Comparison of ENCODE assay signal across 1 cellular context in the genomic region with DNA sequence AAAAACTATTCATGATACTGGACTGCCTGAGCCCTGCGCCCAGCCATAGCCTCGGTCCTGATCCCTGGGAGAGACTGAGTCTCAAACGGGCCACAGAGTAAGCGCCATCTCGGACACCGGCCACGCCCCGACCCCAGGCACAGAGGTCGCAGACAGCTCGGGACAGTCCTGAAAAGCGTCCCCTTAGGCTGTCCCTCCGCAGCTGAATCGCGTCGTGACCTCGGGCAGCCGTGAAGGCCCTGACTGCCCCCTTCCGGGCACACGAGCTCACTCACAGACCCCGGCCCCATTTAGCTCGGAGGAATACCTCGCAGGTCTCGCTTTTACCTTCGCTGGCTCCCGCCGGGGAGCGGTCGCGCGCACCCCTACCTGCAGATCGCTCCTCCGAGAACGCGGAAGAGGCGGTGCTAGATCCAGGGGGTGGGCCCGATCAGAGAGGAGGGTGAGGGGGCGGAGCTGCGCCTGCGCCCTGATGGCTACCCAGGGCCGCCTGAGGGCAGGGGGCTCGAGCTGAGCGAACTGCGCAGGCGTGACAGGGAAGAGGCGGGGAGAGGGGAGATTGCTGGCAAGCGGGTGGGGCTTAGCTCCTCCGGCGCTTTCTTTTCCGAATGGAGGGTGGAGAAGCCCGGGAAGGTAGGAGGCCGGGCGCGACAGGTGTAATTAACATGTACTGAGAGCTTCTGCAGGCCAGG.
TF ChIP-seq lines count a peak whose summit lies in the region.

A gene (minus strand): TSS at position 411 of the 692 bp plus-strand sequence. CDS start 20,941 bp downstream, outside the sequence.

TF ChIP-seq in HepG2, 621 proteins besides CTCF, POLR2A, EP300 and RAD21 (continued from another document and continues in another):
- TF ChIP-seq, protein P1, sequence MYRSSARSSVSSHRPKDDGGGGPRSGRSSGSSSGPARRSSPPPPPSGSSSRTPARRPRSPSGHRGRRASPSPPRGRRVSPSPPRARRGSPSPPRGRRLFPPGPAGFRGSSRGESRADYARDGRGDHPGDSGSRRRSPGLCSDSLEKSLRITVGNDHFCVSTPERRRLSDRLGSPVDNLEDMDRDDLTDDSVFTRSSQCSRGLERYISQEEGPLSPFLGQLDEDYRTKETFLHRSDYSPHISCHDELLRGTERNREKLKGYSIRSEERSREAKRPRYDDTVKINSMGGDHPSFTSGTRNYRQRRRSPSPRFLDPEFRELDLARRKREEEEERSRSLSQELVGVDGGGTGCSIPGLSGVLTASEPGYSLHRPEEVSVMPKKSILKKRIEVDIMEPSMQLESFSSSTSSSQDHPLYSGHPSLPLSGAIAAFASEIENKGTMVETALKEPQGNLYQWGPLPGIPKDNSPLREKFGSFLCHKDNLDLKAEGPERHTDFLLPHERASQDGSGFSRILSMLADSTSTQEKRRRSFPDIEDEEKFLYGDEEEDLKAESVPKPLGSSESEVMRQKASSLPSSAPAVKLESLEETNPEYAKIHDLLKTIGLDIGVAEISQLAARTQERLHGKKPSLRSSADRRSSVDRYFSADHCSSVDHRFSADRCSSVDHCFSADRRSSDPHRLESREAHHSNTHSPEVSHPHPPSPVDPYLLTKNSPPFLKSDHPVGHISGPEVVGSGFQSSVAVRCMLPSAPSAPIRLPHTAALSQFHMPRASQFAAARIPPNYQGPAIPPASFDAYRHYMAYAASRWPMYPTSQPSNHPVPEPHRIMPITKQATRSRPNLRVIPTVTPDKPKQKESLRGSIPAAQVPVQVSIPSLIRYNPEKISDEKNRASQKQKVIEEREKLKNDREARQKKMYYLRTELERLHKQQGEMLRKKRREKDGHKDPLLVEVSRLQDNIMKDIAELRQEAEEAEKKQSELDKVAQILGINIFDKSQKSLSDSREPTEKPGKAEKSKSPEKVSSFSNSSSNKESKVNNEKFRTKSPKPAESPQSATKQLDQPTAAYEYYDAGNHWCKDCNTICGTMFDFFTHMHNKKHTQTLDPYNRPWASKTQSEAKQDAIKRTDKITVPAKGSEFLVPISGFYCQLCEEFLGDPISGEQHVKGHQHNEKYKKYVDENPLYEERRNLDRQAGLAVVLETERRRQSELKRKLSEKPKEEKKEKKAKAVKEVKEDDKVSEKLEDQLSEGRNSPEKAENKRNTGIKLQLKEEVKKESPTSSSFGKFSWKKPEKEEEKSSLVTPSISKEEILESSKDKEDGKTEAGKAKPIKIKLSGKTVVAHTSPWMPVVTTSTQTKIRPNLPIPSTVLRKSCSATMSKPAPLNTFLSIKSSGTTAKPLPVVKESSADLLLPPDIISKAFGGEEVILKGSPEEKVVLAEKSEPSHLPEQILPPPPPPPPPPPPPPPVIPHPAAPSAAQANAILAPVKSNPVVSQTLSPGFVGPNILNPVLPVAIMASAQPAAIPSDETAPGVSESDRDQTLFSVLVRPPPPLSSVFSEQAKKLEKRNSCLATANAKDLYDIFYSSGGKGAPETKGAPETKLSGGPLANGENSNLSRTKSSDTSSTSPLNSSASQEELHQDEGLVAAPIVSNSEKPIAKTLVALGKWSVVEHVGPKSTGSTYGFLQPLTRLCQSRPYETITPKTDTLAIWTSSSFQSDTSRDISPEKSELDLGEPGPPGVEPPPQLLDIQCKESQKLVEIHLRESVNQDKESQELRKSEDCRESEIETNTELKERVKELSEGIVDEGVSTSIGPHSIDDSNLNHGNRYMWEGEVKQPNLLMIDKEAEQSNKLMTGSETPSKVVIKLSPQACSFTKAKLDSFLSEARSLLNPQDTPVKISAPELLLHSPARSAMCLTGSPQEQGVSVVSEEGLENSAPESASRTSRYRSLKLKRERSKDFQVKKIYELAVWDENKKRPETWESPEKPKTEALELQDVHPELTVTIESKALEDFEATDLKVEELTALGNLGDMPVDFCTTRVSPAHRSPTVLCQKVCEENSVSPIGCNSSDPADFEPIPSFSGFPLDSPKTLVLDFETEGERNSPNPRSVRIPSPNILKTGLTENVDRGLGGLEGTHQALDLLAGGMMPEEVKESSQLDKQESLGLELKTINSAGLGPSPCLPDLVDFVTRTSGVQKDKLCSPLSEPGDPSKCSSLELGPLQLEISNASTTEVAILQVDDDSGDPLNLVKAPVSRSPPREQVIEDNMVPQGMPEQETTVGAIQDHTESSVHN (CRISPR knock-in tag; IDR thresholded peaks at IDR 0.05), result 0 out of 2 replicates have a peak, but pooled peaks have one; percentile 60
- TF ChIP-seq ZFP90 (CRISPR knock-in tag; IDR thresholded peaks at IDR 0.05; ENCODE audit: borderline replicate concordance) (peak; percentile 69; the same call in 1 of the 2 replicates), ZNF235 (CRISPR knock-in tag; IDR thresholded peaks at IDR 0.05; ENCODE audit: borderline replicate concordance) (no peak), RARA (CRISPR knock-in tag; IDR thresholded peaks at IDR 0.05) (no peak), STAT5B (CRISPR knock-in tag; IDR thresholded peaks at IDR 0.05) (no peak), MBNL3 (CRISPR knock-in tag; conservative IDR thresholded peaks at IDR 0.05) (no peak), ZNF264 (CRISPR knock-in tag; IDR thresholded peaks at IDR 0.05) (peak; percentile 64), TAF15 (IDR thresholded peaks at IDR 0.05; ENCODE audit: low read depth, low read length, poor library complexity, severe bottlenecking) (peak; percentile 72), ISX (CRISPR knock-in tag; conservative IDR thresholded peaks at IDR 0.05) (no peak), FOXK1 (CRISPR knock-in tag; IDR thresholded peaks at IDR 0.05; ENCODE audit: borderline replicate concordance, low read depth) (no peak), YEATS2 (CRISPR knock-in tag; IDR thresholded peaks at IDR 0.05; ENCODE audit: borderline replicate concordance) (peak; percentile 74; the same call in 1 of the 2 replicates), SIX4 (CRISPR knock-in tag; IDR thresholded peaks at IDR 0.05) (no peak), TGIF2 (CRISPR knock-in tag; IDR thresholded peaks at IDR 0.05) (peak; percentile 39; the same call in 1 of the 2 replicates), ZNF124 (CRISPR knock-in tag; IDR thresholded peaks at IDR 0.05) (peak; percentile 63), PLRG1 (conservative IDR thresholded peaks at IDR 0.05) (no peak), RBFOX2 (IDR thresholded peaks at IDR 0.05; ENCODE audit: low read depth, low read length) (peak; percentile 87), ZFYVE20 (CRISPR knock-in tag; IDR thresholded peaks at IDR 0.05; ENCODE audit: borderline replicate concordance, low read depth) (no peak), ZNF143 (CRISPR knock-in tag; IDR thresholded peaks at IDR 0.05) (no peak; the same call in 1 of the 2 replicates), ZNF20 (CRISPR knock-in tag; IDR thresholded peaks at IDR 0.05) (no peak), CC2D1A (CRISPR knock-in tag; IDR thresholded peaks at IDR 0.05) (no peak)
- TF ChIP-seq, protein P2, sequence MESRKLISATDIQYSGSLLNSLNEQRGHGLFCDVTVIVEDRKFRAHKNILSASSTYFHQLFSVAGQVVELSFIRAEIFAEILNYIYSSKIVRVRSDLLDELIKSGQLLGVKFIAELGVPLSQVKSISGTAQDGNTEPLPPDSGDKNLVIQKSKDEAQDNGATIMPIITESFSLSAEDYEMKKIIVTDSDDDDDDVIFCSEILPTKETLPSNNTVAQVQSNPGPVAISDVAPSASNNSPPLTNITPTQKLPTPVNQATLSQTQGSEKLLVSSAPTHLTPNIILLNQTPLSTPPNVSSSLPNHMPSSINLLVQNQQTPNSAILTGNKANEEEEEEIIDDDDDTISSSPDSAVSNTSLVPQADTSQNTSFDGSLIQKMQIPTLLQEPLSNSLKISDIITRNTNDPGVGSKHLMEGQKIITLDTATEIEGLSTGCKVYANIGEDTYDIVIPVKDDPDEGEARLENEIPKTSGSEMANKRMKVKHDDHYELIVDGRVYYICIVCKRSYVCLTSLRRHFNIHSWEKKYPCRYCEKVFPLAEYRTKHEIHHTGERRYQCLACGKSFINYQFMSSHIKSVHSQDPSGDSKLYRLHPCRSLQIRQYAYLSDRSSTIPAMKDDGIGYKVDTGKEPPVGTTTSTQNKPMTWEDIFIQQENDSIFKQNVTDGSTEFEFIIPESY (CRISPR knock-in tag; IDR thresholded peaks at IDR 0.05), result no peak
- TF ChIP-seq, protein P3, sequence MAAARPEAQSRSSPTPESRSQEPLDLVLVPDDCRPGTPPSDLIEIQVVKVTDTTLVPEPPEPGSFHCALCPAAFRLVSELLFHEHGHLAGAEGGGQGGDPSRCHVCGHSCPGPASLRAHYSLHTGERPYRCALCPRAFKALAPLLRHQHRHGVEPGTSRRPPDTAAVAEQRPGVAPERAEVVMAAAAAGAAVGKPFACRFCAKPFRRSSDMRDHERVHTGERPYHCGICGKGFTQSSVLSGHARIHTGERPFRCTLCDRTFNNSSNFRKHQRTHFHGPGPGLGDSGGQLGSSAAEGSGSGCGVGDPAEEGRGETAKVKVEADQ (CRISPR knock-in tag; IDR thresholded peaks at IDR 0.05; ENCODE audit: borderline replicate concordance), result no peak
- TF ChIP-seq, protein P4, sequence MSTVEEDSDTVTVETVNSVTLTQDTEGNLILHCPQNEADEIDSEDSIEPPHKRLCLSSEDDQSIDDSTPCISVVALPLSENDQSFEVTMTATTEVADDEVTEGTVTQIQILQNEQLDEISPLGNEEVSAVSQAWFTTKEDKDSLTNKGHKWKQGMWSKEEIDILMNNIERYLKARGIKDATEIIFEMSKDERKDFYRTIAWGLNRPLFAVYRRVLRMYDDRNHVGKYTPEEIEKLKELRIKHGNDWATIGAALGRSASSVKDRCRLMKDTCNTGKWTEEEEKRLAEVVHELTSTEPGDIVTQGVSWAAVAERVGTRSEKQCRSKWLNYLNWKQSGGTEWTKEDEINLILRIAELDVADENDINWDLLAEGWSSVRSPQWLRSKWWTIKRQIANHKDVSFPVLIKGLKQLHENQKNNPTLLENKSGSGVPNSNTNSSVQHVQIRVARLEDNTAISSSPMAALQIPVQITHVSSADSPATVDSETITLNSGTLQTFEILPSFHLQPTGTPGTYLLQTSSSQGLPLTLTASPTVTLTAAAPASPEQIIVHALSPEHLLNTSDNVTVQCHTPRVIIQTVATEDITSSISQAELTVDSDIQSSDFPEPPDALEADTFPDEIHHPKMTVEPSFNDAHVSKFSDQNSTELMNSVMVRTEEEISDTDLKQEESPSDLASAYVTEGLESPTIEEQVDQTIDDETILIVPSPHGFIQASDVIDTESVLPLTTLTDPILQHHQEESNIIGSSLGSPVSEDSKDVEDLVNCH (CRISPR knock-in tag; IDR thresholded peaks at IDR 0.05), result no peak
- TF ChIP-seq, protein P5, sequence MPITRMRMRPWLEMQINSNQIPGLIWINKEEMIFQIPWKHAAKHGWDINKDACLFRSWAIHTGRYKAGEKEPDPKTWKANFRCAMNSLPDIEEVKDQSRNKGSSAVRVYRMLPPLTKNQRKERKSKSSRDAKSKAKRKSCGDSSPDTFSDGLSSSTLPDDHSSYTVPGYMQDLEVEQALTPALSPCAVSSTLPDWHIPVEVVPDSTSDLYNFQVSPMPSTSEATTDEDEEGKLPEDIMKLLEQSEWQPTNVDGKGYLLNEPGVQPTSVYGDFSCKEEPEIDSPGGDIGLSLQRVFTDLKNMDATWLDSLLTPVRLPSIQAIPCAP (CRISPR knock-in tag; IDR thresholded peaks at IDR 0.05; ENCODE audit: low read depth), result no peak
- TF ChIP-seq, protein P6, sequence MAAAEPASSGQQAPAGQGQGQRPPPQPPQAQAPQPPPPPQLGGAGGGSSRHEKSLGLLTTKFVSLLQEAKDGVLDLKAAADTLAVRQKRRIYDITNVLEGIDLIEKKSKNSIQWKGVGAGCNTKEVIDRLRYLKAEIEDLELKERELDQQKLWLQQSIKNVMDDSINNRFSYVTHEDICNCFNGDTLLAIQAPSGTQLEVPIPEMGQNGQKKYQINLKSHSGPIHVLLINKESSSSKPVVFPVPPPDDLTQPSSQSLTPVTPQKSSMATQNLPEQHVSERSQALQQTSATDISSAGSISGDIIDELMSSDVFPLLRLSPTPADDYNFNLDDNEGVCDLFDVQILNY (CRISPR knock-in tag; conservative IDR thresholded peaks at IDR 0.05), result 0 out of 2 replicates have a peak, but pooled peaks have one; percentile 32
- TF ChIP-seq, protein P7, sequence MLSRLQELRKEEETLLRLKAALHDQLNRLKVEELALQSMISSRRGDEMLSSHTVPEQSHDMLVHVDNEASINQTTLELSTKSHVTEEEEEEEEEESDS (CRISPR knock-in tag; IDR thresholded peaks at IDR 0.05; ENCODE audit: borderline replicate concordance), result no peak
- TF ChIP-seq, protein P8, sequence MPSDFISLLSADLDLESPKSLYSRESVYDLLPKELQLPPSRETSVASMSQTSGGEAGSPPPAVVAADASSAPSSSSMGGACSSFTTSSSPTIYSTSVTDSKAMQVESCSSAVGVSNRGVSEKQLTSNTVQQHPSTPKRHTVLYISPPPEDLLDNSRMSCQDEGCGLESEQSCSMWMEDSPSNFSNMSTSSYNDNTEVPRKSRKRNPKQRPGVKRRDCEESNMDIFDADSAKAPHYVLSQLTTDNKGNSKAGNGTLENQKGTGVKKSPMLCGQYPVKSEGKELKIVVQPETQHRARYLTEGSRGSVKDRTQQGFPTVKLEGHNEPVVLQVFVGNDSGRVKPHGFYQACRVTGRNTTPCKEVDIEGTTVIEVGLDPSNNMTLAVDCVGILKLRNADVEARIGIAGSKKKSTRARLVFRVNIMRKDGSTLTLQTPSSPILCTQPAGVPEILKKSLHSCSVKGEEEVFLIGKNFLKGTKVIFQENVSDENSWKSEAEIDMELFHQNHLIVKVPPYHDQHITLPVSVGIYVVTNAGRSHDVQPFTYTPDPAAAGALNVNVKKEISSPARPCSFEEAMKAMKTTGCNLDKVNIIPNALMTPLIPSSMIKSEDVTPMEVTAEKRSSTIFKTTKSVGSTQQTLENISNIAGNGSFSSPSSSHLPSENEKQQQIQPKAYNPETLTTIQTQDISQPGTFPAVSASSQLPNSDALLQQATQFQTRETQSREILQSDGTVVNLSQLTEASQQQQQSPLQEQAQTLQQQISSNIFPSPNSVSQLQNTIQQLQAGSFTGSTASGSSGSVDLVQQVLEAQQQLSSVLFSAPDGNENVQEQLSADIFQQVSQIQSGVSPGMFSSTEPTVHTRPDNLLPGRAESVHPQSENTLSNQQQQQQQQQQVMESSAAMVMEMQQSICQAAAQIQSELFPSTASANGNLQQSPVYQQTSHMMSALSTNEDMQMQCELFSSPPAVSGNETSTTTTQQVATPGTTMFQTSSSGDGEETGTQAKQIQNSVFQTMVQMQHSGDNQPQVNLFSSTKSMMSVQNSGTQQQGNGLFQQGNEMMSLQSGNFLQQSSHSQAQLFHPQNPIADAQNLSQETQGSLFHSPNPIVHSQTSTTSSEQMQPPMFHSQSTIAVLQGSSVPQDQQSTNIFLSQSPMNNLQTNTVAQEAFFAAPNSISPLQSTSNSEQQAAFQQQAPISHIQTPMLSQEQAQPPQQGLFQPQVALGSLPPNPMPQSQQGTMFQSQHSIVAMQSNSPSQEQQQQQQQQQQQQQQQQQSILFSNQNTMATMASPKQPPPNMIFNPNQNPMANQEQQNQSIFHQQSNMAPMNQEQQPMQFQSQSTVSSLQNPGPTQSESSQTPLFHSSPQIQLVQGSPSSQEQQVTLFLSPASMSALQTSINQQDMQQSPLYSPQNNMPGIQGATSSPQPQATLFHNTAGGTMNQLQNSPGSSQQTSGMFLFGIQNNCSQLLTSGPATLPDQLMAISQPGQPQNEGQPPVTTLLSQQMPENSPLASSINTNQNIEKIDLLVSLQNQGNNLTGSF (CRISPR knock-in tag; IDR thresholded peaks at IDR 0.05), result no peak
- TF ChIP-seq, protein P9, sequence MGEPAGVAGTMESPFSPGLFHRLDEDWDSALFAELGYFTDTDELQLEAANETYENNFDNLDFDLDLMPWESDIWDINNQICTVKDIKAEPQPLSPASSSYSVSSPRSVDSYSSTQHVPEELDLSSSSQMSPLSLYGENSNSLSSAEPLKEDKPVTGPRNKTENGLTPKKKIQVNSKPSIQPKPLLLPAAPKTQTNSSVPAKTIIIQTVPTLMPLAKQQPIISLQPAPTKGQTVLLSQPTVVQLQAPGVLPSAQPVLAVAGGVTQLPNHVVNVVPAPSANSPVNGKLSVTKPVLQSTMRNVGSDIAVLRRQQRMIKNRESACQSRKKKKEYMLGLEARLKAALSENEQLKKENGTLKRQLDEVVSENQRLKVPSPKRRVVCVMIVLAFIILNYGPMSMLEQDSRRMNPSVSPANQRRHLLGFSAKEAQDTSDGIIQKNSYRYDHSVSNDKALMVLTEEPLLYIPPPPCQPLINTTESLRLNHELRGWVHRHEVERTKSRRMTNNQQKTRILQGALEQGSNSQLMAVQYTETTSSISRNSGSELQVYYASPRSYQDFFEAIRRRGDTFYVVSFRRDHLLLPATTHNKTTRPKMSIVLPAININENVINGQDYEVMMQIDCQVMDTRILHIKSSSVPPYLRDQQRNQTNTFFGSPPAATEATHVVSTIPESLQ (CRISPR knock-in tag; conservative IDR thresholded peaks at IDR 0.05), result no peak
